In genomic region chr14:92520701-92521415, GRCh38 we compare ENCODE assay signal across 22 cellular contexts.
"Had no signal": no experiment of that assay in that cellular context is flagged by ENCODE, and none has a peak within 500 bp of the region (broad histone marks: within the 10 kb centered on the region; RNA-seq: fewer than 3 reads in every experiment).

No MANE protein-coding gene starts in this region.

- H3K27ac Mint-ChIP-seq: activated T-helper 17 cell treated with anti-CD3 and anti-CD28 coated beads, Interleukin-2, amount 50 U/mL, for 72 hours; brain; memory B cell; stimulated activated naive CD8-positive, alpha-beta T cell treated with anti-CD3 and anti-CD28 coated beads, Interleukin-15, amount 100 ng/mL, for 72 hours; type B pancreatic cell had no signal

- H3K9me3 ChIP-seq: esophagus squamous epithelium, mucosa of descending colon had no signal

- H3K27ac ChIP-seq: VCaP had no signal

- H3K27me3 ChIP-seq: esophagus squamous epithelium had no signal

- H3K27me3 Mint-ChIP-seq: activated T-helper 17 cell treated with anti-CD3 and anti-CD28 coated beads, Interleukin-2, amount 50 U/mL, for 72 hours; dendritic cell treated with granulocyte-macrophage colony-stimulating factor and Interleukin-4, amounts not matched to agents 40 ng/mL and 50 ng/mL, for 4 days; memory B cell; naive B cell; stimulated activated naive CD8-positive, alpha-beta T cell treated with anti-CD3 and anti-CD28 coated beads, Interleukin-15, amount 100 ng/mL, for 72 hours had no signal

- H3K4me3 Mint-ChIP-seq: activated T-helper 17 cell treated with anti-CD3 and anti-CD28 coated beads, Interleukin-2, amount 50 U/mL, for 72 hours; brain; dendritic cell treated with granulocyte-macrophage colony-stimulating factor and Interleukin-4, amounts not matched to agents 40 ng/mL and 50 ng/mL, for 4 days; memory B cell; naive B cell; type B pancreatic cell had no signal

- H3K4me1 Mint-ChIP-seq: brain had no signal

- H3K36me3 ChIP-seq: esophagus squamous epithelium had no signal

- H3K4me3 ChIP-seq: esophagus squamous epithelium, mucosa of descending colon had no signal

- H3K36me3 Mint-ChIP-seq: brain had no signal

- DNase-seq: activated CD4-positive, alpha-beta T cell treated with anti-CD3 and anti-CD28 coated beads, Interleukin-2, amount 50 U/mL, for 1 hour; activated CD4-positive, CD25-positive, alpha-beta regulatory T cell treated with anti-CD3 and anti-CD28 coated beads, Interleukin-2, amount 50 U/mL, for 72 hours; activated naive CD4-positive, alpha-beta T cell; activated T-cell treated with anti-CD3 and anti-CD28 coated beads for 4 hours; anterior cingulate cortex; cerebellar nuclear complex; effector memory CD4-positive, alpha-beta T cell; esophagus squamous epithelium; naive B cell; nucleus accumbens; retina; stimulated activated CD4-positive, alpha-beta T cell treated with anti-CD3 and anti-CD28 coated beads, Interleukin-2, amount 100 ng/mL, for 24 hours; SW 1271; T-helper 2 cell had no signal

- H3K9me3 Mint-ChIP-seq: activated T-helper 17 cell treated with anti-CD3 and anti-CD28 coated beads, Interleukin-2, amount 50 U/mL, for 72 hours; dendritic cell treated with granulocyte-macrophage colony-stimulating factor and Interleukin-4, amounts not matched to agents 40 ng/mL and 50 ng/mL, for 4 days had no signal
